11 cellular contexts compared by ENCODE assay signal in genomic region chr3:46955801-46956259, GRCh38. TPM values are rescaled to one million over a fixed set of nuclear protein-coding genes. Genes with fewer than 3 reads are reported as not detected.
DNase-seq lines count a peak whose midpoint lies in the region; ATAC-seq and TF ChIP-seq lines count a peak whose summit lies in the region.
"Had no signal": no experiment of that assay in that cellular context is flagged by ENCODE, and none has a peak within 500 bp of the region (broad histone marks: within the 10 kb centered on the region; RNA-seq: fewer than 3 reads in every experiment).

No MANE protein-coding gene starts in this region.

- no peak for TF ChIP-seq CTCF in GM10266 (IDR thresholded peaks at IDR 0.05; ENCODE audit: control insufficient read depth, insufficient read depth, low read depth, missing control alignments)

- peak overlapping the region; percentile 85 for H3K27ac Mint-ChIP-seq in activated naive CD8-positive, alpha-beta T cell treated with anti-CD3 and anti-CD28 coated beads, Interleukin-2, amount 10 ng/mL, durations not matched to agents 7 days and 5 days

- H3K27me3 Mint-ChIP-seq in activated naive CD8-positive, alpha-beta T cell treated with anti-CD3 and anti-CD28 coated beads, Interleukin-2, amount 10 ng/mL, durations not matched to agents 7 days and 5 days, result no peaks in the 10 kb centered on the region

- DNase-seq in GM10266 (ENCODE audit: extremely low spot score) (peak; percentile 62), renal cortical epithelial cell (ENCODE audit: low read depth) (peak; percentile 46), putamen (ENCODE audit: low spot score) (no peak), SIG-M5 (lab: John Stamatoyannopoulos, UW) (no peak), UCSD-AML1 (lab: John Stamatoyannopoulos, UW; ENCODE audit: unreplicated experiment) (no peak)
- DNase-seq in activated naive CD8-positive, alpha-beta T cell treated with anti-CD3 and anti-CD28 coated beads, Interleukin-2, amount 10 ng/mL, durations not matched to agents 7 days and 5 days, result no peak
- DNase-seq: islet precursor cell, NCI-H1436 treated with DMSO at 0.1 percent for 48 hours, pancreas had no signal

- POLR2A ChIA-PET in activated naive CD8-positive, alpha-beta T cell treated with anti-CD3 and anti-CD28 coated beads, Interleukin-2, amount 10 ng/mL, durations not matched to agents 7 days and 5 days (lab: Charles Lee), result interaction anchor here (0.6 to 1.6 kb wide), 2 partner anchors 22 to 25 kb away, joined by 3 to 5 read pairs; no protein-coding TSS in a partner anchor

- H3K9me3 Mint-ChIP-seq in activated naive CD8-positive, alpha-beta T cell treated with anti-CD3 and anti-CD28 coated beads, Interleukin-2, amount 10 ng/mL, durations not matched to agents 7 days and 5 days, result no peaks in the 10 kb centered on the region

- peaks cover 2% of the 10 kb centered on the region for H3K36me3 Mint-ChIP-seq in activated naive CD8-positive, alpha-beta T cell treated with anti-CD3 and anti-CD28 coated beads, Interleukin-2, amount 10 ng/mL, durations not matched to agents 7 days and 5 days

- peak; percentile 37 for ATAC-seq in HG03432 (IDR thresholded peaks at IDR 0.05; ENCODE audit: unreplicated experiment)
- no peak for ATAC-seq in activated naive CD8-positive, alpha-beta T cell treated with anti-CD3 and anti-CD28 coated beads, Interleukin-2, amount 10 ng/mL, durations not matched to agents 7 days and 5 days (ENCODE audit: low read depth)
- no peak for ATAC-seq in HG03108 (IDR thresholded peaks at IDR 0.05; ENCODE audit: unreplicated experiment)
- ATAC-seq: pancreas had no signal

- peaks cover 80% of the 10 kb centered on the region for H3K4me1 Mint-ChIP-seq in activated naive CD8-positive, alpha-beta T cell treated with anti-CD3 and anti-CD28 coated beads, Interleukin-2, amount 10 ng/mL, durations not matched to agents 7 days and 5 days

- H3K4me3 Mint-ChIP-seq in activated naive CD8-positive, alpha-beta T cell treated with anti-CD3 and anti-CD28 coated beads, Interleukin-2, amount 10 ng/mL, durations not matched to agents 7 days and 5 days, result peak overlapping the region; percentile 14

RNA-seq across cellular contexts. Expression of gene CCDC12, which starts 20.7 kb away (rescaled TPM):
- total RNA-seq in activated naive CD8-positive, alpha-beta T cell treated with anti-CD3 and anti-CD28 coated beads, Interleukin-2, amount 10 ng/mL, durations not matched to agents 7 days and 5 days, result 10 to 100 TPM; 58.6 to 60.0 TPM
- total RNA-seq in renal cortical epithelial cell, result 22.3 and 26.2 TPM in 2 replicates

RNA-seq across cellular contexts. Expression of gene NBEAL2, which starts 23.6 kb away (rescaled TPM):
- 100 to 1,000 TPM; 165 to 178 TPM for total RNA-seq in activated naive CD8-positive, alpha-beta T cell treated with anti-CD3 and anti-CD28 coated beads, Interleukin-2, amount 10 ng/mL, durations not matched to agents 7 days and 5 days
- 14.2 and 25.6 TPM in 2 replicates for total RNA-seq in renal cortical epithelial cell

Comparison
In these comparisons a context has a peak if more than half of its experiments do, and no peak if none do; other contexts are left out.
1. DNase-seq: peak in GM10266 (single experiment) and renal cortical epithelial cell (single experiment); none in activated naive CD8-positive, alpha-beta T cell treated with anti-CD3 and anti-CD28 coated beads, Interleukin-2, amount 10 ng/mL, durations not matched to agents 7 days and 5 days (single experiment), putamen (single experiment), SIG-M5 (single experiment) and UCSD-AML1 (single experiment).